ENCODE assay signal across 6 cellular contexts in the genomic region with DNA sequence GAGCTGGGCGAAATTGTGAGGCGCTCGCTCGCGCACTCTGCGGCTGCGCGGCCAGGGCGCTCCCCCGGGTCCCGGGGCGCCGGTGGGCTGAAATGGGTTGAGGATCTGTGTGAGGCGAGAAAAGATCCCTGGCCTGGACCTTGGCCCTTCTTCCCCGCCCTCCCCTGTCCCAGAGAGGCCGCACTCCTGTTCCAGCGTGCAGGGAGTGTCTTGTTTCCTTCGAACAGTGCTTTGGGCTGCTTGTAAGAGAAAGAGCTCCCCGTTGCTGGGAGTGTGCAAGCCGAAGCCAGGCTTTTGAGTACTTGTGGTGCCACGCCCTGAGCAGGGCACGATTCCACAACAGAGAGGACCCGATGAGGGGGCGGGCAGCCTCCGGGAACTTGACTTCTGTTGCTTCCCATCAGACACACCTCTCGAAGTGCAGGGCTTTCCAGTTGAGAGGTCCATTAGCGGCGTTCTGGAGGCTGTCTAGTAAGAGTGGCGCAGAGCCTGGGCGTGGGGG. TPM values are rescaled to one million over a fixed set of nuclear protein-coding genes. Genes with fewer than 3 reads are reported as not detected.
DNase-seq lines count a peak whose midpoint lies in the region; ATAC-seq and TF ChIP-seq lines count a peak whose summit lies in the region.

No MANE protein-coding gene starts in this region.

- peaks cover 20 to 38% of the 10 kb centered on the region in 2 donors for H3K4me1 Mint-ChIP-seq in stimulated activated naive B cell treated with anti-CD40 and anti-IgM and Interleukin-4, amounts not matched to agents 10 μg/mL and 1 μg/mL and 100 μg/mL, for 72 hours

- H3K27ac Mint-ChIP-seq in stimulated activated naive B cell treated with anti-CD40 and anti-IgM and Interleukin-4, amounts not matched to agents 10 μg/mL and 1 μg/mL and 100 μg/mL, for 72 hours = peak overlapping the region; percentile 94

- H3K4me2 ChIP-seq in Loucy (ENCODE audit: low read depth, low read length, poor library complexity, severe bottlenecking) = peak overlapping the region; percentile 96

- no peak for TF ChIP-seq CTCF in Loucy (conservative IDR thresholded peaks at IDR 0.05; ENCODE audit: low read length)

- peaks cover 10% of the 10 kb centered on the region for H3K4me1 ChIP-seq in Loucy (ENCODE audit: insufficient read depth, low read length, poor library complexity, severe bottlenecking)

- no peaks in the 10 kb centered on the region for H3K9me2 ChIP-seq in Loucy (replicated peaks; ENCODE audit: low read depth, low read length)

- peaks cover 12% of the 10 kb centered on the region; the same call in 1 of the 2 replicates for H3K36me3 ChIP-seq in Loucy (ENCODE audit: insufficient read depth, low read length)

- H3K27me3 Mint-ChIP-seq in stimulated activated naive B cell treated with anti-CD40 and anti-IgM and Interleukin-4, amounts not matched to agents 10 μg/mL and 1 μg/mL and 100 μg/mL, for 72 hours = no peaks in the 10 kb centered on the region

- peaks cover 9 to 15% of the 10 kb centered on the region in 2 donors for H3K36me3 Mint-ChIP-seq in stimulated activated naive B cell treated with anti-CD40 and anti-IgM and Interleukin-4, amounts not matched to agents 10 μg/mL and 1 μg/mL and 100 μg/mL, for 72 hours

- DNase-seq in CMK (ENCODE audit: low read depth) = peak; percentile 57
- no peak for DNase-seq in stimulated activated naive B cell treated with anti-CD40 and anti-IgM and Interleukin-4, amounts not matched to agents 10 μg/mL and 1 μg/mL and 100 μg/mL, for 72 hours
- DNase-seq in superior temporal gyrus (ENCODE audit: extremely low spot score) = no peak
- no peak for DNase-seq in activated CD8-positive, alpha-beta memory T cell treated with anti-CD3 and anti-CD28 coated beads, Interleukin-2, amount 50 U/mL, for 48 hours

- ATAC-seq in esophagus mucosa = peak; percentile 2
- peak in 1 of 2 donors; percentile 0 for ATAC-seq in stimulated activated naive B cell treated with anti-CD40 and anti-IgM and Interleukin-4, amounts not matched to agents 10 μg/mL and 1 μg/mL and 100 μg/mL, for 72 hours (replicated peaks)

- no peaks in the 10 kb centered on the region for H3K9me3 ChIP-seq in Loucy (ENCODE audit: insufficient read depth, low read depth, low read length)

- no peaks in the 10 kb centered on the region for H3F3A ChIP-seq in Loucy (ENCODE audit: low read depth)

- H3K4me3 Mint-ChIP-seq in stimulated activated naive B cell treated with anti-CD40 and anti-IgM and Interleukin-4, amounts not matched to agents 10 μg/mL and 1 μg/mL and 100 μg/mL, for 72 hours = peak overlapping the region; percentile 92 to 95

- H3K79me2 ChIP-seq in Loucy (ENCODE audit: insufficient read depth, low read length) = peaks cover 35% of the 10 kb centered on the region

- H2AFZ ChIP-seq in Loucy (ENCODE audit: low read length) = peak overlapping the region; percentile 90; the same call in 1 of the 2 replicates

- no peaks in the 10 kb centered on the region for H3K27me3 ChIP-seq in Loucy (ENCODE audit: insufficient read depth, low read length, poor library complexity, severe bottlenecking)

- H3K9me3 Mint-ChIP-seq in stimulated activated naive B cell treated with anti-CD40 and anti-IgM and Interleukin-4, amounts not matched to agents 10 μg/mL and 1 μg/mL and 100 μg/mL, for 72 hours = no peaks in the 10 kb centered on the region

- H4K20me1 ChIP-seq in Loucy (ENCODE audit: insufficient read depth, low read length, poor library complexity, severe bottlenecking) = peaks cover 9% of the 10 kb centered on the region

- peak overlapping the region; percentile 84 for H3K9ac ChIP-seq in Loucy (ENCODE audit: low read depth, low read length, poor library complexity, severe bottlenecking)

- H3K4me3 ChIP-seq in Loucy (ENCODE audit: low read length, poor library complexity, severe bottlenecking) = peak overlapping the region; percentile 86

RNA-seq across cellular contexts. Expression of gene DOLPP1, which starts 0.5 kb away (rescaled TPM):
- 14.7 TPM for total RNA-seq in esophagus mucosa

RNA-seq across cellular contexts. Expression of gene CRAT, which starts 29.2 kb away (rescaled TPM):
- total RNA-seq in esophagus mucosa = 33.4 TPM

RNA-seq across cellular contexts. Expression of gene PTPA, which starts 29.8 kb away (rescaled TPM):
- total RNA-seq in esophagus mucosa = 121 TPM

RNA-seq across cellular contexts. Expression of gene MIGA2, which starts 45.0 kb away (rescaled TPM):
- 21.2 TPM for total RNA-seq in esophagus mucosa

RNA-seq across cellular contexts. Expression of gene SH3GLB2, which starts 53.3 kb away (rescaled TPM):
- total RNA-seq in esophagus mucosa = 101 TPM
